Comparison of ENCODE assay signal across 18 cellular contexts in genomic region chr15:88711806-88712205, GRCh38.
"Had no signal": no experiment of that assay in that cellular context is flagged by ENCODE, and none has a peak within 500 bp of the region (broad histone marks: within the 10 kb centered on the region; RNA-seq: fewer than 3 reads in every experiment).

No MANE protein-coding gene starts in this region.

- DNase-seq: colonic mucosa; effector CD8-positive, alpha-beta T cell; endodermal cell; left ventricle myocardium superior; lower lobe of right lung; sigmoid colon; stimulated activated CD4-positive, alpha-beta T cell treated with anti-CD3 and anti-CD28 coated beads, Interleukin-2, amount 100 ng/mL, for 24 hours; stimulated activated CD4-positive, alpha-beta T cell treated with anti-CD3 and anti-CD28 coated beads, Interleukin-4, amount 100 ng/mL, for 24 hours; stimulated activated naive CD4-positive, alpha-beta T cell; stomach; thyroid gland; trophoblast cell had no signal

- H3K9me3 Mint-ChIP-seq: central memory CD8-positive, alpha-beta T cell; dendritic cell treated with granulocyte-macrophage colony-stimulating factor and Interleukin-4, amounts not matched to agents 40 ng/mL and 50 ng/mL, for 4 days; endodermal cell; nephron; neural progenitor cell had no signal

- H3K4me3 Mint-ChIP-seq: central memory CD8-positive, alpha-beta T cell; dendritic cell treated with granulocyte-macrophage colony-stimulating factor and Interleukin-4, amounts not matched to agents 40 ng/mL and 50 ng/mL, for 4 days; endodermal cell; nephron; neural progenitor cell had no signal

- ATAC-seq: esophagus mucosa, left ventricle myocardium superior, lower lobe of right lung had no signal

- H3K36me3 Mint-ChIP-seq: neural progenitor cell had no signal

- H3K27ac Mint-ChIP-seq: dendritic cell treated with granulocyte-macrophage colony-stimulating factor and Interleukin-4, amounts not matched to agents 40 ng/mL and 50 ng/mL, for 4 days; endodermal cell; nephron; neural progenitor cell; progenitor cell of endocrine pancreas had no signal

- H3K4me1 Mint-ChIP-seq: central memory CD8-positive, alpha-beta T cell; endodermal cell; nephron; neural progenitor cell had no signal
